30 cellular contexts compared by ENCODE assay signal in the genomic region with DNA sequence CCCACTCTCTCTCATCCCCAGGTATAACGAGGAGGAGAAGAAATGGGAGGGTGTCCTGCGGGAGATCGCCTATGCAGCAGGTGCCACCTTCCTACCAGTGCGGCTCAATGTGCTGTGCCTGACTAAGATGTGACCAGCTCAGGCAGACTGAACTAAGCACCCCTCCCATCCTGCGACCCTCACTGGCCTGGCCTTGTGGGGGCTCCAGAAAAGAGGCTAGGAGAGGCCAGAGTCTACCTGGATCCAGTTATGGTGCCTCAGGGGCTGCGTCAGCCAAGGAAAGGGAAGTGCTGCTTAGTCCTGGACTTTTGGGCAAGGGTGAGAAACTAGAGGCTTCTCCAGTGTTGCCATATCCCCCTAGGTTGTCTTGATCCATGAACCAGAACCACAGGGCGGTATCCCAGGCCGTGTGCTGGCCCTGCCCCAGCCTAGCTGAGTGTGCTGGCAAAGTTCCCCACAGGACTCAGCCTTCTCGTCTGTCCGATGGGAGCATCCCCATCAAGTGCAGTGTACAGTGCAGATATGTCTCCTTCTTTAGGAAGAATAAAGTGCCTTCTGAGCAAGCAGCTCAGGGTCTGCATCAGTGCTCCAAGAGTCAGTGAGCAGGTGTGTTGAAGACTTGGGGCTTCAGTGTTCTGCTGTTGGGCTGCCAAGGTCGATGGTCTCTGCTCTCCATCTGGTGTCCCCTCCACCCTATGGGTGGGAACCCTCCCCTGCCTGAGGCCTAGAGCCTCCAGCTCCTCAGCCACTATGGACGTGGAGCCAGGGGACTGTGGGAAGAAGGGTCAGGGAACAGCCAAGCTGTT. TPM values are rescaled to one million over a fixed set of nuclear protein-coding genes. Genes with fewer than 3 reads are reported as not detected.
DNase-seq lines count a peak whose midpoint lies in the region; ATAC-seq and TF ChIP-seq lines count a peak whose summit lies in the region.
"Had no signal": no experiment of that assay in that cellular context is flagged by ENCODE, and none has a peak within 500 bp of the region (broad histone marks: within the 10 kb centered on the region; RNA-seq: fewer than 3 reads in every experiment).

No MANE protein-coding gene starts in this region.

- H3K14ac ChIP-seq in neuronal stem cell (ENCODE audit: low read length): no peak overlapping the region

- H3K9me3 Mint-ChIP-seq in T-helper 2 cell treated with Interferon-gamma antibody and Interleukin-4, amounts not matched to agents 5 μg/mL and 100 μg/mL, for 36 hours: no peaks in the 10 kb centered on the region
- H3K9me3 Mint-ChIP-seq: activated naive CD8-positive, alpha-beta T cell treated with anti-CD3 and anti-CD28 coated beads for 36 hours; CD8-positive, alpha-beta T cell; nephron progenitor cell had no signal

- H3K27ac ChIP-seq in dorsolateral prefrontal cortex (peak overlapping the region in 57 of 59 donors; percentile 6 to 99 (median 79)), neuronal stem cell (replicated peaks; ENCODE audit: low read length) (no peak overlapping the region), upper lobe of right lung (no peak overlapping the region)
- H3K27ac ChIP-seq: PC-9, testis, vagina, VCaP had no signal

- no peak overlapping the region for H2BK5ac ChIP-seq in neuronal stem cell (ENCODE audit: low read length)

- no peak overlapping the region for H3K4me3 Mint-ChIP-seq in T-helper 2 cell treated with Interferon-gamma antibody and Interleukin-4, amounts not matched to agents 5 μg/mL and 100 μg/mL, for 36 hours
- H3K4me3 Mint-ChIP-seq: activated naive CD8-positive, alpha-beta T cell treated with anti-CD3 and anti-CD28 coated beads for 36 hours; CD8-positive, alpha-beta T cell; nephron progenitor cell had no signal

- DNase-seq in activated effector memory CD4-positive, alpha-beta T cell treated with anti-CD3 and anti-CD28 coated beads, Interleukin-2, amount 50 U/mL, for 16 hours: peak; percentile 33
- no peak for DNase-seq in activated effector memory CD4-positive, alpha-beta T cell treated with Interleukin-2 at 50 U/mL for 16 hours
- DNase-seq in dorsolateral prefrontal cortex (peak in 3 of 10 donors; percentile 27 to 42 (median 35)), neuronal stem cell (ENCODE audit: low spot score) (no peak), upper lobe of right lung (peak; percentile 46), C1 segment of cervical spinal cord (lab: John Stamatoyannopoulos, UW) (no peak)
- DNase-seq in T-helper 2 cell treated with Interferon-gamma antibody and Interleukin-4, amounts not matched to agents 5 μg/mL and 100 μg/mL, for 36 hours (ENCODE audit: low spot score): no peak
- DNase-seq: activated CD4-positive, alpha-beta T cell treated with anti-CD3 and anti-CD28 coated beads, Interleukin-2, amount 50 U/mL, for 4 hours; activated naive CD8-positive, alpha-beta T cell treated with anti-CD3 and anti-CD28 coated beads for 36 hours; CD8-positive, alpha-beta T cell; central memory CD4-positive, alpha-beta T cell; mucosa of descending colon; NCI-H1105 treated with DMSO at 0.1 percent for 48 hours; NCI-H1930; NCI-H524 treated with DMSO at 0.1 percent for 48 hours; nephron progenitor cell; PC-9; SHP77; stimulated activated naive CD4-positive, alpha-beta T cell; T-helper 9 cell; testis had no signal

- WGBS in neuronal stem cell (ENCODE audit: extremely low coverage in 2 of 2, insufficient read length in 2 of 2, insufficient replicate concordance in 1 of 2), 2 donors: no CpG with 5 or more reads among the region's 12 CpGs

- H3K18ac ChIP-seq in neuronal stem cell (ENCODE audit: low read length): peak overlapping the region; percentile 40

- no peak overlapping the region for H4K91ac ChIP-seq in neuronal stem cell (ENCODE audit: low read depth, low read length, poor library complexity)

- H2AK5ac ChIP-seq in neuronal stem cell (ENCODE audit: low read depth, low read length): peak overlapping the region; percentile 23

- TF ChIP-seq CTCF in dorsolateral prefrontal cortex (IDR thresholded peaks at IDR 0.05 in 54 of 56, conservative IDR thresholded peaks at IDR 0.05 in 2 of 56; ENCODE audit: low read depth in 1 of 56, partially characterized antibody in 56 of 56) (no peak), upper lobe of right lung (IDR thresholded peaks at IDR 0.05) (no peak)

- ATAC-seq in upper lobe of right lung (no peak), HG02884 (IDR thresholded peaks at IDR 0.05; ENCODE audit: unreplicated experiment) (no peak)
- ATAC-seq: CD8-positive, alpha-beta T cell; mucosa of descending colon had no signal

- H3K4me1 ChIP-seq in neuronal stem cell (ENCODE audit: control insufficient read depth in 2 of 2, insufficient read depth in 1 of 2, low read depth in 1 of 2, low read length in 2 of 2) (peaks cover 0 to 8% of the 10 kb centered on the region in 2 donors), upper lobe of right lung (no peaks in the 10 kb centered on the region)
- H3K4me1 ChIP-seq: testis, vagina had no signal

- H3K9ac ChIP-seq in neuronal stem cell (ENCODE audit: low read depth, low read length, poor library complexity): no peak overlapping the region

- H2BK120ac ChIP-seq in neuronal stem cell (ENCODE audit: low read depth, low read length): no peak overlapping the region

- no peaks in the 10 kb centered on the region for H3K36me3 ChIP-seq in neuronal stem cell (replicated peaks in 1 of 2; ENCODE audit: control insufficient read depth in 2 of 2, insufficient read depth in 2 of 2, low read length in 2 of 2)
- no peaks in the 10 kb centered on the region for H3K36me3 ChIP-seq in upper lobe of right lung
- H3K36me3 ChIP-seq: vagina had no signal

- no peak overlapping the region for H3K27ac Mint-ChIP-seq in T-helper 2 cell treated with Interferon-gamma antibody and Interleukin-4, amounts not matched to agents 5 μg/mL and 100 μg/mL, for 36 hours
- H3K27ac Mint-ChIP-seq: activated naive CD8-positive, alpha-beta T cell treated with anti-CD3 and anti-CD28 coated beads for 36 hours; CD8-positive, alpha-beta T cell; nephron progenitor cell had no signal

- no peaks in the 10 kb centered on the region for H3K27me3 Mint-ChIP-seq in T-helper 2 cell treated with Interferon-gamma antibody and Interleukin-4, amounts not matched to agents 5 μg/mL and 100 μg/mL, for 36 hours (ENCODE audit: low read depth)
- H3K27me3 Mint-ChIP-seq: activated naive CD8-positive, alpha-beta T cell treated with anti-CD3 and anti-CD28 coated beads for 36 hours had no signal

- no peak overlapping the region for H2BK15ac ChIP-seq in neuronal stem cell (ENCODE audit: low read length)

- H3K4ac ChIP-seq in neuronal stem cell (ENCODE audit: low read length): no peak overlapping the region

- H3K9me3 ChIP-seq in neuronal stem cell (replicated peaks in 1 of 2; ENCODE audit: control insufficient read depth in 2 of 2, insufficient read depth in 1 of 2, low read depth in 1 of 2, low read length in 2 of 2) (no peaks in the 10 kb centered on the region), upper lobe of right lung (no peaks in the 10 kb centered on the region)
- H3K9me3 ChIP-seq: mucosa of descending colon, testis, vagina had no signal

- H3K79me1 ChIP-seq in neuronal stem cell (ENCODE audit: low read depth, low read length): no peaks in the 10 kb centered on the region

- H2AFZ ChIP-seq in neuronal stem cell (ENCODE audit: low read length): no peak overlapping the region
- H2AFZ ChIP-seq: PC-9 had no signal

- H4K8ac ChIP-seq in neuronal stem cell (ENCODE audit: low read depth, low read length): no peak overlapping the region

- no peak overlapping the region for H3K4me3 ChIP-seq in dorsolateral prefrontal cortex
- no peak overlapping the region for H3K4me3 ChIP-seq in neuronal stem cell (ENCODE audit: low read length in 2 of 2)
- H3K4me3 ChIP-seq in upper lobe of right lung: no peak overlapping the region
- H3K4me3 ChIP-seq: lung, mucosa of descending colon, PC-9, testis, vagina had no signal

- no peaks in the 10 kb centered on the region for H3K4me1 Mint-ChIP-seq in T-helper 2 cell treated with Interferon-gamma antibody and Interleukin-4, amounts not matched to agents 5 μg/mL and 100 μg/mL, for 36 hours (ENCODE audit: low read depth)
- H3K4me1 Mint-ChIP-seq: activated naive CD8-positive, alpha-beta T cell treated with anti-CD3 and anti-CD28 coated beads for 36 hours; nephron progenitor cell had no signal

- H2BK12ac ChIP-seq in neuronal stem cell (ENCODE audit: low read length): no peak overlapping the region

- peak overlapping the region; percentile 21 for H3K23ac ChIP-seq in neuronal stem cell (ENCODE audit: low read depth, low read length, poor library complexity)

- no peak overlapping the region for H3K4me2 ChIP-seq in neuronal stem cell (ENCODE audit: insufficient read depth, low read length, poor library complexity, severe bottlenecking)
- H3K4me2 ChIP-seq: PC-9 had no signal

- H3K27me3 ChIP-seq in dorsolateral prefrontal cortex: no peaks in the 10 kb centered on the region
- H3K27me3 ChIP-seq in neuronal stem cell (ENCODE audit: control insufficient read depth in 3 of 3, insufficient read depth in 3 of 3, low read depth in 1 of 3, low read length in 3 of 3): peaks cover 0 to 31% (median 0%) of the 10 kb centered on the region in 3 experiments
- H3K27me3 ChIP-seq in upper lobe of right lung: no peaks in the 10 kb centered on the region
- H3K27me3 ChIP-seq: testis, vagina had no signal

- intact Hi-C loops in dorsolateral prefrontal cortex (cut with DNase I): loop anchor here in 1 of 2 donors (5.0 kb wide), 1 partner anchor 35 kb away; no protein-coding TSS in a partner anchor
- intact Hi-C loops in upper lobe of right lung (cut with DNase I): no loop called here

- H3K36me3 Mint-ChIP-seq in T-helper 2 cell treated with Interferon-gamma antibody and Interleukin-4, amounts not matched to agents 5 μg/mL and 100 μg/mL, for 36 hours (ENCODE audit: low read depth): no peaks in the 10 kb centered on the region
- H3K36me3 Mint-ChIP-seq: activated naive CD8-positive, alpha-beta T cell treated with anti-CD3 and anti-CD28 coated beads for 36 hours; CD8-positive, alpha-beta T cell had no signal

RNA-seq across cellular contexts. Expression of gene KLHL40, which starts 6.7 kb away (rescaled TPM):
- under 1 TPM in 16 of 120 experiments, not detected in 104; 0.16 to 0.51 (median 0.24) TPM for total RNA-seq in dorsolateral prefrontal cortex
- polyA plus RNA-seq in neuronal stem cell (2013, experiment 1 of 2): not detected
- polyA plus RNA-seq in neuronal stem cell (2013, experiment 2 of 2): not detected
- total RNA-seq in upper lobe of right lung: not detected
- total RNA-seq: activated naive CD8-positive, alpha-beta T cell treated with anti-CD3 and anti-CD28 coated beads for 36 hours; astrocyte; CD8-positive, alpha-beta T cell; dermis microvascular lymphatic vessel endothelial cell; G401; H4; lung; MCF 10A; mucosa of descending colon; PC-9; vagina had no signal

RNA-seq across cellular contexts. Expression of gene HHATL, which starts 10.5 kb away (rescaled TPM):
- 100 to 1,000 TPM in 90 of 120 experiments, 10 to 100 TPM in 30; 39.4 to 400 (median 145) TPM for total RNA-seq in dorsolateral prefrontal cortex
- polyA plus RNA-seq in neuronal stem cell (2013, experiment 1 of 2): not detected
- polyA plus RNA-seq in neuronal stem cell (2013, experiment 2 of 2): not detected
- not detected for total RNA-seq in upper lobe of right lung
- total RNA-seq: activated naive CD8-positive, alpha-beta T cell treated with anti-CD3 and anti-CD28 coated beads for 36 hours; astrocyte; CD8-positive, alpha-beta T cell; dermis microvascular lymphatic vessel endothelial cell; G401; H4; MCF 10A; PC-9; vagina had no signal

RNA-seq across cellular contexts. Expression of gene ZBTB47, which starts 38.6 kb away (rescaled TPM):
- total RNA-seq in dorsolateral prefrontal cortex (100 to 1,000 TPM in 3 of 120 experiments, 10 to 100 TPM in 117; 45.2 to 122 (median 62.1) TPM), upper lobe of right lung (28.1 TPM)
- 2.7 TPM for polyA plus RNA-seq in neuronal stem cell (2013, experiment 1 of 2)
- polyA plus RNA-seq in neuronal stem cell (2013, experiment 2 of 2): 2.8 TPM

Comparison
In these comparisons a context has a peak if more than half of its experiments do, and no peak if none do; other contexts are left out.
1. DNase-seq: peak in activated effector memory CD4-positive, alpha-beta T cell treated with anti-CD3 and anti-CD28 coated beads, Interleukin-2, amount 50 U/mL, for 16 hours (single experiment) and upper lobe of right lung (single experiment); none in activated effector memory CD4-positive, alpha-beta T cell treated with Interleukin-2 at 50 U/mL for 16 hours (single experiment), neuronal stem cell (single experiment), T-helper 2 cell treated with Interferon-gamma antibody and Interleukin-4, amounts not matched to agents 5 μg/mL and 100 μg/mL, for 36 hours (single experiment) and C1 segment of cervical spinal cord (0 of 14).
2. H3K27ac ChIP-seq: peak in dorsolateral prefrontal cortex (57 of 59); none in neuronal stem cell (single experiment) and upper lobe of right lung (single experiment).
3. RNA of gene HHATL, which starts 10.5 kb away (total RNA-seq): 39.4 to 400 TPM in dorsolateral prefrontal cortex; not detected in upper lobe of right lung (single experiment); every median in the first group is over 10 times any median in the second.